Comparison of ENCODE assay signal across 10 cellular contexts in the genomic region with DNA sequence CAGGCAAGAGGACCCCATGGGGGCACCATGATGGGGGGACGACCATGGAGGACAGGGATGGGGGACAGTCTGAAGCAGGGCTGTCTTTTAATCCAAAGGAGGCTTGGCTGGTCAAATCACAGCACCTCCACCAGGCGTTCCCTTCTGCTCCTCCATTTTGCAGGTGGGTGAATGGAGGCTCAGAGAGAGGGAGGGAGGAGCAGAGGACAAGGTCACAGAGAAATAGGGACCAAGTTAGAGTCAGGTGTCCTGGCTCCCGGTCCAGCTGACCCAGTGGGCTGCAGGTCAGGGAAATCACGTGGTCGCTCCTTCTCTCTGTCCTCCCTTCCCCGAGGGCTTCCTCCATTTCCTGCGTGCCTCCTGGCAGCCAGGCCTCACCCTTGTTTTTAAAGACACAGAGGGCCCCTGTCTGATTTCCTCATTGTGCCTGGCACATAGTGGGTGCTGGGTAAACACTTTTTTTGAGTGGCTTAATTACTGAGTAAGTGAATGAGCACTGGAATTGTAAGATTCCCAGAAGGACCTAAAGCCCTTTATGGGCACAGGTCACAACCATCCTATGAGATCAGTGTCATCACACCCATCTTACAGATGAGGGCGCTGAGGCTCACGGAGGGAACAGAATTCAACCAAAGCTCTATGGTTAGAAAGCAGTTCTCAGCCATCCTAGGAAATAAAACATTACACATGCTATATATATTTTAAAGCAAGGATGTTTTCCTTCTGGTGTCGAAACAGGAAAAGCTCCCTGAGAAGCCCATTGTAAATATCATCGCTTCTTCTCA.
DNase-seq lines count a peak whose midpoint lies in the region; ATAC-seq and TF ChIP-seq lines count a peak whose summit lies in the region.
"Had no signal": no experiment of that assay in that cellular context is flagged by ENCODE, and none has a peak within 500 bp of the region (broad histone marks: within the 10 kb centered on the region; RNA-seq: fewer than 3 reads in every experiment).

No MANE protein-coding gene starts in this region.

- CTCF ChIA-PET in Panc1 (lab: Charles Lee), result interaction anchor here (0.6 to 1.8 kb wide), 5 partner anchors 20 to 485 kb away, joined by 3 to 6 read pairs (median 3); partner anchors contain the start of gene FGF18
- CTCF ChIA-PET in CD8-positive, alpha-beta T cell (lab: Charles Lee), result no interaction called here

- intact Hi-C loops in Panc1 (cut with micrococcal nuclease; ENCODE audit: unreplicated experiment), result loop anchor here (5.0 to 10.0 kb wide), 3 partner anchors 215 to 278 kb away; partner anchors contain the start of gene FGF18
- intact Hi-C loops in CD8-positive, alpha-beta T cell (cut with DNase I, micrococcal nuclease), result no loop called here

- no peak overlapping the region for H3K27ac Mint-ChIP-seq in CD8-positive, alpha-beta T cell
- H3K27ac Mint-ChIP-seq: activated naive CD8-positive, alpha-beta T cell had no signal

- H3K4me3 Mint-ChIP-seq in CD8-positive, alpha-beta T cell, result no peak overlapping the region
- H3K4me3 Mint-ChIP-seq: activated naive CD8-positive, alpha-beta T cell had no signal

- ATAC-seq in Panc1, result peak; percentile 74
- no peak for ATAC-seq in CD8-positive, alpha-beta T cell
- ATAC-seq: activated CD4-positive, CD25-positive, alpha-beta regulatory T cell treated with anti-CD3 and anti-CD28 coated beads, Interleukin-2, amount 50 U/mL, for 24 hours had no signal

- H3K4me1 ChIP-seq in Panc1 (ENCODE audit: control insufficient read depth, insufficient read depth, low read length) (no peaks in the 10 kb centered on the region; the same call in 1 of the 2 replicates), skeletal muscle satellite cell (ENCODE audit: control insufficient read depth, insufficient read depth, low read length) (peaks cover 7% of the 10 kb centered on the region)
- no peaks in the 10 kb centered on the region for H3K4me1 ChIP-seq in CD8-positive, alpha-beta T cell (ENCODE audit: insufficient read depth, low read length)

- H3K27me3 Mint-ChIP-seq in CD8-positive, alpha-beta T cell (ENCODE audit: low read depth), result peaks cover 20% of the 10 kb centered on the region

- no peak for TF ChIP-seq CTCF in Panc1 (IDR thresholded peaks at IDR 0.05)
- TF ChIP-seq CTCF in fibroblast of mammary gland (conservative IDR thresholded peaks at IDR 0.05; ENCODE audit: control insufficient read depth, insufficient read depth, low read depth, low read length), result peak; percentile 35
- TF ChIP-seq CTCF in CD8-positive, alpha-beta T cell (IDR thresholded peaks at IDR 0.05), result no peak

- POLR2A ChIA-PET in Panc1 (lab: Charles Lee), result no interaction called here
- POLR2A ChIA-PET in CD8-positive, alpha-beta T cell (lab: Charles Lee), result no interaction called here

- peak; percentile 29 for DNase-seq in NCI-H748 (lab: John Stamatoyannopoulos, UW; ENCODE audit: unreplicated experiment)
- no peak for DNase-seq in NCI-H748 treated with DMSO at 0.1 percent for 48 hours (lab: John Stamatoyannopoulos, UW)
- no peak for DNase-seq in Panc1 (ENCODE audit: low read depth, low spot score)
- DNase-seq in fibroblast of mammary gland (ENCODE audit: low read depth), result peak; percentile 34
- DNase-seq in SK-N-DZ (ENCODE audit: low spot score), result no peak
- DNase-seq in DMS79 (lab: John Stamatoyannopoulos, UW), result no peak
- no peak for DNase-seq in CD8-positive, alpha-beta T cell

- peaks cover 1% of the 10 kb centered on the region for H3K4me1 Mint-ChIP-seq in CD8-positive, alpha-beta T cell (ENCODE audit: low read depth)

- H3K27ac ChIP-seq in Panc1 (ENCODE audit: low read length), result no peak overlapping the region
- no peak overlapping the region for H3K27ac ChIP-seq in CD8-positive, alpha-beta T cell (ENCODE audit: low read depth, low read length)

- no peaks in the 10 kb centered on the region for H3K9me3 ChIP-seq in Panc1 (ENCODE audit: control insufficient read depth, insufficient read depth, low read depth, low read length)
- H3K9me3 ChIP-seq in skeletal muscle satellite cell (replicated peaks; ENCODE audit: low read length), result no peaks in the 10 kb centered on the region
- no peaks in the 10 kb centered on the region for H3K9me3 ChIP-seq in CD8-positive, alpha-beta T cell (ENCODE audit: low read length)

- no TSS peak for BruUV-seq in Panc1 (replicated peaks; lab: Mats Ljungman, UMichigan)

- H3K36me3 Mint-ChIP-seq in CD8-positive, alpha-beta T cell, result no peaks in the 10 kb centered on the region
- H3K36me3 Mint-ChIP-seq: activated naive CD8-positive, alpha-beta T cell had no signal

- H3K9me3 Mint-ChIP-seq in CD8-positive, alpha-beta T cell, result no peaks in the 10 kb centered on the region

- H3K9ac ChIP-seq in skeletal muscle satellite cell (ENCODE audit: low read depth, low read length), result no peak overlapping the region

- H3K36me3 ChIP-seq in Panc1 (ENCODE audit: control insufficient read depth, insufficient read depth, low read length) (no peaks in the 10 kb centered on the region), skeletal muscle satellite cell (ENCODE audit: insufficient read depth, low read length) (no peaks in the 10 kb centered on the region)
- H3K36me3 ChIP-seq in CD8-positive, alpha-beta T cell (ENCODE audit: insufficient read depth, low read length), result no peaks in the 10 kb centered on the region

- peak overlapping the region; percentile 68 for H3K4me2 ChIP-seq in skeletal muscle satellite cell (ENCODE audit: low read length)

- H3K4me3 ChIP-seq in Panc1 (ENCODE audit: low read depth in 2 of 2, low read length in 2 of 2) (peak overlapping the region; percentile 23 to 32), fibroblast of mammary gland (ENCODE audit: control insufficient read depth, low read depth, low read length) (no peak overlapping the region), skeletal muscle satellite cell (ENCODE audit: low read length) (no peak overlapping the region)
- no peak overlapping the region for H3K4me3 ChIP-seq in CD8-positive, alpha-beta T cell (ENCODE audit: low read depth, low read length)

- peaks cover 2% of the 10 kb centered on the region; the same call in 1 of the 2 replicates for H3K27me3 ChIP-seq in Panc1 (ENCODE audit: control insufficient read depth, insufficient read depth, low read length)
- H3K27me3 ChIP-seq in skeletal muscle satellite cell (ENCODE audit: control insufficient read depth, insufficient read depth, low read length), result peaks cover 59% of the 10 kb centered on the region
- H3K27me3 ChIP-seq in CD8-positive, alpha-beta T cell (ENCODE audit: insufficient read depth, low read length), result no peaks in the 10 kb centered on the region

- in situ Hi-C loops in Panc1 (cut with HindIII; ENCODE audit: low pct_unique_long_range_greater_than_20kb, low sequenced_read_pairs), result no loop called here

Comparison
In these comparisons a context has a peak if more than half of its experiments do, and no peak if none do; other contexts are left out.
1. DNase-seq: peak in NCI-H748 (single experiment) and fibroblast of mammary gland (single experiment); none in NCI-H748 treated with DMSO at 0.1 percent for 48 hours (single experiment), Panc1 (single experiment), SK-N-DZ (single experiment), DMS79 (single experiment) and CD8-positive, alpha-beta T cell (0 of 7).
2. H3K4me3 ChIP-seq: peak in Panc1 (2 of 2); none in fibroblast of mammary gland (single experiment), skeletal muscle satellite cell (single experiment) and CD8-positive, alpha-beta T cell (single experiment).